Comparison of ENCODE assay signal across 1 cellular context in genomic region chr15:75866045-75866444, GRCh38.
TF ChIP-seq lines count a peak whose summit lies in the region.

No MANE protein-coding gene starts in this region.

TF ChIP-seq in HepG2, 621 proteins besides CTCF, POLR2A, EP300 and RAD21:
- TF ChIP-seq, protein P1, sequence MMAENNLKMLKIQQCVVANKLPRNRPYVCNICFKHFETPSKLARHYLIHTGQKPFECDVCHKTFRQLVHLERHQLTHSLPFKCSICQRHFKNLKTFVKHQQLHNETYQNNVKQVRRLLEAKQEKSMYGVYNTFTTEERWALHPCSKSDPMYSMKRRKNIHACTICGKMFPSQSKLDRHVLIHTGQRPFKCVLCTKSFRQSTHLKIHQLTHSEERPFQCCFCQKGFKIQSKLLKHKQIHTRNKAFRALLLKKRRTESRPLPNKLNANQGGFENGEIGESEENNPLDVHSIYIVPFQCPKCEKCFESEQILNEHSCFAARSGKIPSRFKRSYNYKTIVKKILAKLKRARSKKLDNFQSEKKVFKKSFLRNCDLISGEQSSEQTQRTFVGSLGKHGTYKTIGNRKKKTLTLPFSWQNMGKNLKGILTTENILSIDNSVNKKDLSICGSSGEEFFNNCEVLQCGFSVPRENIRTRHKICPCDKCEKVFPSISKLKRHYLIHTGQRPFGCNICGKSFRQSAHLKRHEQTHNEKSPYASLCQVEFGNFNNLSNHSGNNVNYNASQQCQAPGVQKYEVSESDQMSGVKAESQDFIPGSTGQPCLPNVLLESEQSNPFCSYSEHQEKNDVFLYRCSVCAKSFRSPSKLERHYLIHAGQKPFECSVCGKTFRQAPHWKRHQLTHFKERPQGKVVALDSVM (CRISPR knock-in tag; IDR thresholded peaks at IDR 0.05) = peak; percentile 31; the same call in 1 of the 2 replicates
- 0 out of 2 replicates have a peak, but pooled peaks have one; percentile 13 for TF ChIP-seq ZNF121 (CRISPR knock-in tag; IDR thresholded peaks at IDR 0.05)
